In genomic region chr5:138712791-138713190, GRCh38 we compare ENCODE assay signal across 1 cellular context.
TF ChIP-seq lines count a peak whose summit lies in the region.

No MANE protein-coding gene starts in this region.

TF ChIP-seq in K562, 482 proteins besides CTCF, POLR2A, EP300 and RAD21 (continued from another document):
- no peak for TF ChIP-seq ZNF512 (tag; IDR thresholded peaks at IDR 0.05)
- TF ChIP-seq E4F1 (CRISPR knock-in tag; IDR thresholded peaks at IDR 0.05; ENCODE audit: borderline replicate concordance) = no peak
- no peak for TF ChIP-seq KHSRP (IDR thresholded peaks at IDR 0.05)
- TF ChIP-seq MCM5 (IDR thresholded peaks at IDR 0.05; ENCODE audit: low read depth) = no peak
- no peak for TF ChIP-seq TBP (optimal IDR thresholded peaks at IDR 0.05; ENCODE audit: low read depth, low read length)
- no peak for TF ChIP-seq ZNF398 (CRISPR knock-in tag; IDR thresholded peaks at IDR 0.05)
- TF ChIP-seq THAP12 (CRISPR knock-in tag; IDR thresholded peaks at IDR 0.05) = no peak
- TF ChIP-seq ETS1 (conservative IDR thresholded peaks at IDR 0.05; ENCODE audit: control insufficient read depth, low read depth, low read length) = no peak
- no peak for TF ChIP-seq E2F1 (CRISPR knock-in tag; IDR thresholded peaks at IDR 0.05)
- no peak for TF ChIP-seq BDP1 (IDR thresholded peaks at IDR 0.05; ENCODE audit: insufficient read depth, insufficient read length)
- no peak for TF ChIP-seq CBX3 (IDR thresholded peaks at IDR 0.05; ENCODE audit: borderline replicate concordance in 1 of 2, low read length in 2 of 2)
- TF ChIP-seq CBX1 (IDR thresholded peaks at IDR 0.05; ENCODE audit: low read depth) = no peak
- no peak for TF ChIP-seq NFE2 (IDR thresholded peaks at IDR 0.05; ENCODE audit: low read depth)
